19 cellular contexts compared by ENCODE assay signal in the genomic region with DNA sequence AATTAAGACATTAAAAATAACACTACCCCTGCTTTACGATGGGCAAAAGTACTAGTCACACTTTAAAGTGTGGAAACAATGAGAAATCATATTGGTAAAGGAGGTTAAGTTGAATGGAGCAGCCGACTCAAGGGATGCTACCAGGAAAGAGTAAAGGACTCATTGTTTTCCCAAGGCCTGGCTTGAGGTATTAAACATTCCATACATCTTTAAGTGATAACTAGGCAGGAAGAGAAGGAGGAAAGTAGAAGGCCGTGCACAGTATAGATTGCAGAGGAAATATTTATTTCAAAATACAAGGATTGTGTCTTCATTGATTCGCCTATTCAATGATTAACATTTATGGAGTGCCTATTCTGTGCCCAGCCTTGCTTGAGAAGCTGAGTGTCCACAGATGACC.
"Had no signal": no experiment of that assay in that cellular context is flagged by ENCODE, and none has a peak within 500 bp of the region (broad histone marks: within the 10 kb centered on the region; RNA-seq: fewer than 3 reads in every experiment).

No MANE protein-coding gene starts in this region.

- H3K4me3 Mint-ChIP-seq: naive thymus-derived CD4-positive, alpha-beta T cell; stimulated activated memory B cell treated with anti-CD40 and anti-IgM and Interleukin-4, amounts not matched to agents 10 μg/mL and 1 μg/mL and 100 μg/mL, for 72 hours; stimulated activated naive CD8-positive, alpha-beta T cell treated with anti-CD3 and anti-CD28 coated beads, Interleukin-15, Interleukin-2, amounts not matched to agents 100 ng/mL and 50 ng/mL, for 24 hours had no signal

- H3K4me1 ChIP-seq: left ventricle myocardium inferior, lower lobe of right lung, psoas muscle, testis had no signal

- H3K9me3 ChIP-seq: left ventricle myocardium inferior, lower lobe of right lung, neutrophil, psoas muscle, spleen, testis, tibial nerve had no signal

- ATAC-seq: lower lobe of right lung; naive thymus-derived CD4-positive, alpha-beta T cell; psoas muscle; sciatic nerve; stimulated activated memory B cell treated with anti-CD40 and anti-IgM and Interleukin-4, amounts not matched to agents 10 μg/mL and 1 μg/mL and 100 μg/mL, for 72 hours had no signal

- H3K36me3 ChIP-seq: left ventricle myocardium inferior, lower lobe of right lung, neutrophil, spleen, tibial nerve had no signal

- DNase-seq: dermis blood vessel endothelial cell; islet precursor cell; left ventricle myocardium inferior; lower lobe of right lung; mesenchymal stem cell; midbrain; naive thymus-derived CD4-positive, alpha-beta T cell; psoas muscle; retina; spleen; stimulated activated CD4-positive, alpha-beta T cell treated with anti-CD3 and anti-CD28 coated beads, Interleukin-15, amount 100 ng/mL, for 24 hours; stimulated activated CD4-positive, alpha-beta T cell treated with anti-CD3 and anti-CD28 coated beads, Interleukin-1b, Interleukin-23, amount 100 ng/mL, for 48 hours; stimulated activated CD4-positive, alpha-beta T cell treated with anti-CD3 and anti-CD28 coated beads, Interleukin-4, amount 100 ng/mL, for 24 hours; testis had no signal

- H3K27ac ChIP-seq: left ventricle myocardium inferior, lower lobe of right lung, neutrophil, psoas muscle, spleen, testis, tibial nerve had no signal

- H3K4me1 Mint-ChIP-seq: naive thymus-derived CD4-positive, alpha-beta T cell; stimulated activated memory B cell treated with anti-CD40 and anti-IgM and Interleukin-4, amounts not matched to agents 10 μg/mL and 1 μg/mL and 100 μg/mL, for 72 hours had no signal

- H3K9me3 Mint-ChIP-seq: naive thymus-derived CD4-positive, alpha-beta T cell; stimulated activated memory B cell treated with anti-CD40 and anti-IgM and Interleukin-4, amounts not matched to agents 10 μg/mL and 1 μg/mL and 100 μg/mL, for 72 hours; stimulated activated naive CD8-positive, alpha-beta T cell treated with anti-CD3 and anti-CD28 coated beads, Interleukin-15, Interleukin-2, amounts not matched to agents 100 ng/mL and 50 ng/mL, for 24 hours had no signal

- H3K27me3 ChIP-seq: neutrophil, testis, tibial nerve had no signal

- H3K27ac Mint-ChIP-seq: naive thymus-derived CD4-positive, alpha-beta T cell; stimulated activated memory B cell treated with anti-CD40 and anti-IgM and Interleukin-4, amounts not matched to agents 10 μg/mL and 1 μg/mL and 100 μg/mL, for 72 hours; stimulated activated naive CD8-positive, alpha-beta T cell treated with anti-CD3 and anti-CD28 coated beads, Interleukin-15, Interleukin-2, amounts not matched to agents 100 ng/mL and 50 ng/mL, for 24 hours had no signal

- H3K4me3 ChIP-seq: left ventricle myocardium inferior, lower lobe of right lung, psoas muscle, spleen, testis, tibial nerve had no signal

- H3K36me3 Mint-ChIP-seq: naive thymus-derived CD4-positive, alpha-beta T cell; stimulated activated memory B cell treated with anti-CD40 and anti-IgM and Interleukin-4, amounts not matched to agents 10 μg/mL and 1 μg/mL and 100 μg/mL, for 72 hours had no signal
